Comparison of ENCODE assay signal across 1 cellular context in the genomic region with DNA sequence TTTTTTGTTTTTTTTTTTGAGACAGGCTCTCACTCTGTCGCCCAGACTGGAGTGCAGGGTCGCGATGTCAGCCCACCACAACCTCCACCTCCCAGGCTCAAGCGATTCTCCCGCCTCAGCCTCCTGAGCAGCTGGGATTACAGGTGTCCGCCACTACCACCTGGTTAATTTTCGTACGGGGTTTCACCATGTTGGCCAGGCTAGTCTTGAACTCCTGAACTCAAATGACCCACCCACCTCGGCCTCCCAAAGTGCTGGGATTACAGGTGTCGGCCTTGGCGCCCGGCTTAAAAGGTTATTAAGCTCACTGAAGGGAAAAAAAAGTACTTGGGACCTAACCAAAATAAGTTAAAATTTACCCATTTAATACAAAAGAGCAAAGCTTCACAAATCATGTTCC.
TF ChIP-seq lines count a peak whose summit lies in the region.

No MANE protein-coding gene starts in this region.

TF ChIP-seq in HCT116, 20 proteins besides CTCF, POLR2A, EP300 and RAD21 (continued from another document):
- TF ChIP-seq, protein P1, sequence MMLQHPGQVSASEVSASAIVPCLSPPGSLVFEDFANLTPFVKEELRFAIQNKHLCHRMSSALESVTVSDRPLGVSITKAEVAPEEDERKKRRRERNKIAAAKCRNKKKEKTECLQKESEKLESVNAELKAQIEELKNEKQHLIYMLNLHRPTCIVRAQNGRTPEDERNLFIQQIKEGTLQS (IDR thresholded peaks at IDR 0.05), result no peak
- TF ChIP-seq ELF1 (IDR thresholded peaks at IDR 0.05; ENCODE audit: borderline replicate concordance, low read depth), result no peak
- no peak for TF ChIP-seq TCF7L2 (IDR thresholded peaks at IDR 0.05; ENCODE audit: borderline replicate concordance, extremely low read depth, insufficient read depth, insufficient read length)
